ENCODE assay signal across 16 cellular contexts in the genomic region with DNA sequence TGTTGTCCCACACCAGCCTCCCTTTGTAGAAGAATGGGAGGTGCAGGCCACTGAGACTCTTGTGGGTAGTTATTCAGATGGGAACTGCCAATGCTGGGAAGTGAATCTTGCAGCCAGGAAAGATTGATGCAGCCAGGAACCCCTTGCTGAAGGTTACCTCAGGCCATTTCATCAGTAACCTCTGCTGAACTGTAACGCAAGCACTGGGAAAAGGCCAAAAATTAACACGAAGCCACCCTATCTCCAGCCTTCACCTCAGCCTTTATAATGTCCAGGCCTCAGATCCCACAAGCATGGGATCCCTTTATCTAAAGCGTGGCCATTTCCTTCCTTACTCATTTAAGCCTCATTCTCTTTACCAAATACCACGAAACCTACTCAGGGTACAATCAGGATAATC.
DNase-seq lines count a peak whose midpoint lies in the region; ATAC-seq lines count a peak whose summit lies in the region.
"Had no signal": no experiment of that assay in that cellular context is flagged by ENCODE, and none has a peak within 500 bp of the region (broad histone marks: within the 10 kb centered on the region; RNA-seq: fewer than 3 reads in every experiment).

No MANE protein-coding gene starts in this region.

- no peaks in the 10 kb centered on the region for H3K36me3 ChIP-seq in skeletal muscle tissue (ENCODE audit: control insufficient read depth in 3 of 3, insufficient read depth in 3 of 3, low read length in 3 of 3)

- H3K9ac ChIP-seq in skeletal muscle tissue (ENCODE audit: low read depth in 1 of 3, low read length in 3 of 3), result peak overlapping the region in 2 of 3 donors; percentile 19 to 54
- H3K9ac ChIP-seq: KMS-11 had no signal

- no peak overlapping the region for H3K27ac Mint-ChIP-seq in natural killer cell treated with Interleukin-12 subunit alpha and Interleukin-12 subunit beta and Interleukin-15 and Interleukin-18, amount 100 ng/mL, for 72 hours

- ATAC-seq in right cardiac atrium, result peak; percentile 45 to 74
- ATAC-seq in natural killer cell treated with Interleukin-12 subunit alpha and Interleukin-12 subunit beta and Interleukin-15 and Interleukin-18, amount 100 ng/mL, for 72 hours, result no peak

- H3K27me3 Mint-ChIP-seq in natural killer cell treated with Interleukin-12 subunit alpha and Interleukin-12 subunit beta and Interleukin-15 and Interleukin-18, amount 100 ng/mL, for 72 hours, result peaks cover 7 to 8% of the 10 kb centered on the region in 2 donors

- no peak overlapping the region for H3K4me3 Mint-ChIP-seq in natural killer cell treated with Interleukin-12 subunit alpha and Interleukin-12 subunit beta and Interleukin-15 and Interleukin-18, amount 100 ng/mL, for 72 hours
- H3K4me3 Mint-ChIP-seq: CD4-positive, CD25-positive, alpha-beta regulatory T cell had no signal

- no peaks in the 10 kb centered on the region for H3K9me3 ChIP-seq in right cardiac atrium (ENCODE audit: control insufficient read depth, low read length)
- no peaks in the 10 kb centered on the region for H3K9me3 ChIP-seq in skeletal muscle tissue (ENCODE audit: control insufficient read depth in 3 of 3, low read length in 3 of 3)

- 52% methylated on average over 4 of the region's 4 CpGs for WGBS in right cardiac atrium

- H3K36me3 Mint-ChIP-seq in natural killer cell treated with Interleukin-12 subunit alpha and Interleukin-12 subunit beta and Interleukin-15 and Interleukin-18, amount 100 ng/mL, for 72 hours, result no peaks in the 10 kb centered on the region
- H3K36me3 Mint-ChIP-seq: CD4-positive, CD25-positive, alpha-beta regulatory T cell had no signal

- H3K9me3 Mint-ChIP-seq in natural killer cell treated with Interleukin-12 subunit alpha and Interleukin-12 subunit beta and Interleukin-15 and Interleukin-18, amount 100 ng/mL, for 72 hours, result no peaks in the 10 kb centered on the region
- H3K9me3 Mint-ChIP-seq: CD4-positive, CD25-positive, alpha-beta regulatory T cell had no signal

- peaks cover 8% of the 10 kb centered on the region for H3K4me1 ChIP-seq in right cardiac atrium (ENCODE audit: control insufficient read depth, insufficient read depth, low read length)
- peaks cover 9 to 20% (median 14%) of the 10 kb centered on the region in 3 donors for H3K4me1 ChIP-seq in skeletal muscle tissue (ENCODE audit: control insufficient read depth in 3 of 3, insufficient read depth in 3 of 3, low read length in 3 of 3)

- H3K27me3 ChIP-seq in right cardiac atrium (ENCODE audit: control insufficient read depth, insufficient read depth) (no peaks in the 10 kb centered on the region), skeletal muscle tissue (ENCODE audit: control insufficient read depth in 3 of 3, insufficient read depth in 3 of 3, low read length in 3 of 3) (no peaks in the 10 kb centered on the region)

- peak; percentile 27 for DNase-seq in M059J (ENCODE audit: low read depth)
- DNase-seq in dermis blood vessel endothelial cell, result peak; percentile 30
- no peak for DNase-seq in right cardiac atrium
- no peak for DNase-seq in NCI-H187 treated with DMSO at 0.1 percent for 48 hours (lab: John Stamatoyannopoulos, UW)
- no peak for DNase-seq in natural killer cell treated with Interleukin-12 subunit alpha and Interleukin-12 subunit beta and Interleukin-15 and Interleukin-18, amount 100 ng/mL, for 72 hours (ENCODE audit: low spot score)
- no peak for DNase-seq in SIG-M5 (lab: John Stamatoyannopoulos, UW)
- DNase-seq: CD4-positive, CD25-positive, alpha-beta regulatory T cell; DMS79; NCI-H1105 treated with DMSO at 0.1 percent for 48 hours; NCI-H1694; NCI-H2081 treated with DMSO at 0.1 percent for 48 hours; NCI-H2171 treated with DMSO at 0.1 percent for 48 hours; NCI-H446; NCI-H526 had no signal

- H3K4me1 Mint-ChIP-seq in natural killer cell treated with Interleukin-12 subunit alpha and Interleukin-12 subunit beta and Interleukin-15 and Interleukin-18, amount 100 ng/mL, for 72 hours (ENCODE audit: low read depth in 2 of 2), result no peaks in the 10 kb centered on the region
- H3K4me1 Mint-ChIP-seq: CD4-positive, CD25-positive, alpha-beta regulatory T cell had no signal

- no peak overlapping the region for H3K4me3 ChIP-seq in right cardiac atrium (ENCODE audit: low read length)
- H3K4me3 ChIP-seq in skeletal muscle tissue (ENCODE audit: low read length in 3 of 3), result peak overlapping the region in 1 of 3 donors; percentile 49

- intact Hi-C loops in right cardiac atrium (cut with DNase I), result no loop called here

- H3K27ac ChIP-seq in right cardiac atrium (ENCODE audit: low read length) (peak overlapping the region; percentile 17), skeletal muscle tissue (ENCODE audit: low read depth, low read length) (peak overlapping the region; percentile 68)
- H3K27ac ChIP-seq: KMS-11 had no signal

Comparison
In these comparisons a context has a peak if more than half of its experiments do, and no peak if none do; other contexts are left out.
1. DNase-seq: peak in M059J (single experiment) and dermis blood vessel endothelial cell (single experiment); none in right cardiac atrium (0 of 3), NCI-H187 treated with DMSO at 0.1 percent for 48 hours (single experiment), natural killer cell treated with Interleukin-12 subunit alpha and Interleukin-12 subunit beta and Interleukin-15 and Interleukin-18, amount 100 ng/mL, for 72 hours (single experiment) and SIG-M5 (single experiment).
2. ATAC-seq: peak in right cardiac atrium (2 of 2); none in natural killer cell treated with Interleukin-12 subunit alpha and Interleukin-12 subunit beta and Interleukin-15 and Interleukin-18, amount 100 ng/mL, for 72 hours (0 of 2).